Comparison of ENCODE assay signal across 11 cellular contexts in the genomic region with DNA sequence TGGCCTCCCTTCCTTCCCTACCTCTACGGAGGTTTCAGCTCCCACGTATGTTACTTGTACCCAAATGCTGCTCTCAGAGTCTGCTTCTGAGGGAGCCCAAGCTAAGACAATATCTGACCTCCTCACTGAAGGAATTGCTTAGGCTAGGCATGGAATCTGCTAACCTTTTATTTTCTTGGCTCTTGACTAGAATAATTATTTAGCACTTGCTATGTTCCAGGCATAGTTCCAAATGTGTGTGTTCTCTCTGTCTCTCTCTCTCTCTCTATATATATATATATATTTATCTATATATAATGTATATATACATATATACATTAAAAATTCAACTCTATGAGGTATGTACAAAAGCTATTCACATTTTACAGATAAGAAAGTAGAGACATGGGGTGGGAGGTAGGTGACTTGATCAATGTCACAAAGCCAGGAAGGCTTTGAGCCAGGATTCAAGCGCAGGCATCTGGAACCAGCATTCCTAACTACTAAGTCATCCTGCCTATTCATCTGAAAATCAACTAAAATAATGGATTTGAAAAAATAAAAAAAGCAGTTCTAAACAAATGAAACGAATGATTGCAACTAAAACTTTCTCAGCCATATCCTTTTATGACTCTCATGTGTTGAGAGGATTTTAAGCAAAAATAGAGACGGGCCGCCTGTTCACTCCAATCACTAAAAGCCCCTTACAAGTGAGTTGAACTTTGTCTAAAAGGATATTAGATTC.
DNase-seq lines count a peak whose midpoint lies in the region; TF ChIP-seq lines count a peak whose summit lies in the region.
"Had no signal": no experiment of that assay in that cellular context is flagged by ENCODE, and none has a peak within 500 bp of the region (broad histone marks: within the 10 kb centered on the region; RNA-seq: fewer than 3 reads in every experiment).

No MANE protein-coding gene starts in this region.

- H3K9me3 ChIP-seq in tibial artery: no peaks in the 10 kb centered on the region

- in situ Hi-C loops in KBM-7 (cut with MboI; ENCODE audit: low pct_unique_long_range_greater_than_20kb, low sequenced_read_pairs): no loop called here

- H3K27ac Mint-ChIP-seq in chondrocyte (ENCODE audit: unreplicated experiment): peak overlapping the region; percentile 73
- H3K27ac Mint-ChIP-seq: activated CD4-positive, alpha-beta memory T cell treated with anti-CD3 and anti-CD28 coated beads for 36 hours had no signal

- TF ChIP-seq CTCF in HL-60 (IDR thresholded peaks at IDR 0.05; ENCODE audit: insufficient read depth, low read length): no peak
- no peak for TF ChIP-seq CTCF in chondrocyte (IDR thresholded peaks at IDR 0.05)
- no peak for TF ChIP-seq CTCF in tibial artery (IDR thresholded peaks at IDR 0.05)

- peaks cover 60% of the 10 kb centered on the region for H3K4me1 Mint-ChIP-seq in chondrocyte (ENCODE audit: low read depth)

- no peaks in the 10 kb centered on the region for H3K27me3 ChIP-seq in HL-60 (ENCODE audit: insufficient read depth, poor library complexity, severe bottlenecking)
- H3K27me3 ChIP-seq in tibial artery: no peaks in the 10 kb centered on the region

- no peak overlapping the region for H3K4me3 ChIP-seq in HL-60 (replicated peaks; ENCODE audit: insufficient read depth, low read length)
- H3K4me3 ChIP-seq in tibial artery: peak overlapping the region in 1 of 2 donors; percentile 2

- H3K27ac ChIP-seq in HL-60 (replicated peaks): peak overlapping the region; percentile 69
- peak overlapping the region; percentile 46 to 52 for H3K27ac ChIP-seq in tibial artery

- H3K4me1 ChIP-seq in tibial artery: peaks cover 0 to 39% (median 21%) of the 10 kb centered on the region in 4 donors

- no peaks in the 10 kb centered on the region for H3K27me3 Mint-ChIP-seq in chondrocyte (ENCODE audit: low read depth)
- H3K27me3 Mint-ChIP-seq: activated CD4-positive, alpha-beta memory T cell treated with anti-CD3 and anti-CD28 coated beads for 36 hours had no signal

- intact Hi-C loops in tibial artery (cut with DNase I; ENCODE audit: low total_unique reads): loop anchor here (10.0 kb wide), 1 partner anchor 189 kb away; the partner anchor contains the start of gene JAG1

- no peaks in the 10 kb centered on the region for H3K36me3 Mint-ChIP-seq in chondrocyte (ENCODE audit: low read depth)
- H3K36me3 Mint-ChIP-seq: activated CD4-positive, alpha-beta memory T cell treated with anti-CD3 and anti-CD28 coated beads for 36 hours had no signal

- no peak overlapping the region for H3K4me3 Mint-ChIP-seq in chondrocyte (ENCODE audit: unreplicated experiment)
- H3K4me3 Mint-ChIP-seq: activated CD4-positive, alpha-beta memory T cell treated with anti-CD3 and anti-CD28 coated beads for 36 hours had no signal

- DNase-seq in HL-60 (ENCODE audit: low read depth in 1 of 2, low spot score in 1 of 2): no peak
- no peak for DNase-seq in chondrocyte (ENCODE audit: low spot score)
- peak; percentile 86 for DNase-seq in iris pigment epithelial cell (ENCODE audit: low read depth)
- no peak for DNase-seq in tibial artery
- no peak for DNase-seq in stimulated activated CD4-positive, alpha-beta T cell treated with anti-CD3 and anti-CD28 coated beads, Interleukin-4, amount 100 ng/mL, for 4 hours
- no peak for DNase-seq in KBM-7
- DNase-seq in SIG-M5 treated with dmso at 0.1 percent for 504 hours (lab: John Stamatoyannopoulos, UW; ENCODE audit: unreplicated experiment): no peak
- DNase-seq in activated CD8-positive, alpha-beta memory T cell treated with anti-CD3 and anti-CD28 coated beads for 24 hours: no peak
- DNase-seq: activated CD4-positive, alpha-beta memory T cell treated with anti-CD3 and anti-CD28 coated beads for 36 hours; NCI-H82; stimulated activated naive CD4-positive, alpha-beta T cell had no signal

- no peaks in the 10 kb centered on the region for H3K36me3 ChIP-seq in tibial artery

- H3K9me3 Mint-ChIP-seq in chondrocyte (ENCODE audit: low read depth): peaks cover 3% of the 10 kb centered on the region
- H3K9me3 Mint-ChIP-seq: activated CD4-positive, alpha-beta memory T cell treated with anti-CD3 and anti-CD28 coated beads for 36 hours had no signal
